ENCODE assay signal across 26 cellular contexts in the genomic region with DNA sequence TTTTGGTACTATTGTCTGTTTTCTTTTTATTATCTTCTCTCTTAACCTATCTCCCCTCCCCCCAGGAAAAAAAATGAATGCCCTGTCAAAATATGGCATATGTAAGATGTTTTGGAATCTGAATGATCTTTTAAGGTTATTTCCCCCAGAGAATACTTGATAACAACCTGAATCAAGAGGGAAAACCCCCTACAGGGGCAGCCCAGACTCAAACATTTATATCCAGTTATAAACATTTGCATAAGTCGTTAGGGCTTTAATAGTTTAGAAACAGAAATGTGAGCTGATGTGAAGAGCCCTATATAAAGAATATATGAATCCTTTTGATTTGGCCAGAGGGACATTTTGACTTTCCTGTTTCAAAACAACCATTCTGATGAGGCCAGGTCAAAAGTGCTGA.
DNase-seq lines count a peak whose midpoint lies in the region; ATAC-seq and TF ChIP-seq lines count a peak whose summit lies in the region.
"Had no signal": no experiment of that assay in that cellular context is flagged by ENCODE, and none has a peak within 500 bp of the region (broad histone marks: within the 10 kb centered on the region; RNA-seq: fewer than 3 reads in every experiment).

No MANE protein-coding gene starts in this region.

- no peaks in the 10 kb centered on the region for H3K36me3 ChIP-seq in right atrium auricular region
- no peaks in the 10 kb centered on the region for H3K36me3 ChIP-seq in breast epithelium
- H3K36me3 ChIP-seq in HAP-1 (replicated peaks) = no peaks in the 10 kb centered on the region
- H3K36me3 ChIP-seq: ovary had no signal

- H3K4me3 Mint-ChIP-seq in activated naive CD4-positive, alpha-beta T cell treated with anti-CD3 and anti-CD28 coated beads, Interleukin-2, amount 50 U/mL, for 24 hours = peak overlapping the region; percentile 20
- H3K4me3 Mint-ChIP-seq in activated naive CD4-positive, alpha-beta T cell treated with anti-CD3 and anti-CD28 coated beads, Interleukin-2, amount 10 ng/mL, durations not matched to agents 7 days and 5 days = no peak overlapping the region
- H3K4me3 Mint-ChIP-seq in central memory CD8-positive, alpha-beta T cell = no peak overlapping the region
- H3K4me3 Mint-ChIP-seq: nephron had no signal

- no peaks in the 10 kb centered on the region for H3K9me3 Mint-ChIP-seq in activated naive CD4-positive, alpha-beta T cell treated with anti-CD3 and anti-CD28 coated beads, Interleukin-2, amount 50 U/mL, for 24 hours
- H3K9me3 Mint-ChIP-seq in activated naive CD4-positive, alpha-beta T cell treated with anti-CD3 and anti-CD28 coated beads, Interleukin-2, amount 10 ng/mL, durations not matched to agents 7 days and 5 days = no peaks in the 10 kb centered on the region
- H3K9me3 Mint-ChIP-seq in central memory CD8-positive, alpha-beta T cell = no peaks in the 10 kb centered on the region
- H3K9me3 Mint-ChIP-seq: nephron had no signal

- H3K4me1 ChIP-seq in right atrium auricular region = no peaks in the 10 kb centered on the region
- H3K4me1 ChIP-seq in breast epithelium = no peaks in the 10 kb centered on the region
- no peaks in the 10 kb centered on the region for H3K4me1 ChIP-seq in HAP-1
- H3K4me1 ChIP-seq: foreskin keratinocyte had no signal

- no peaks in the 10 kb centered on the region for H3K27me3 ChIP-seq in right atrium auricular region
- no peaks in the 10 kb centered on the region for H3K27me3 ChIP-seq in breast epithelium
- no peaks in the 10 kb centered on the region for H3K27me3 ChIP-seq in HAP-1 (ENCODE audit: low read depth)
- H3K27me3 ChIP-seq: BLaER1 treated with 17β-estradiol and CSF1 and Interleukin-3, amounts not matched to agents 10 nM and 100 nM; foreskin keratinocyte; ovary had no signal

- H3K9me3 ChIP-seq in right atrium auricular region (no peaks in the 10 kb centered on the region), breast epithelium (no peaks in the 10 kb centered on the region), HAP-1 (no peaks in the 10 kb centered on the region)
- H3K9me3 ChIP-seq: ovary had no signal

- peak overlapping the region; percentile 85 for H3K27ac Mint-ChIP-seq in activated naive CD4-positive, alpha-beta T cell treated with anti-CD3 and anti-CD28 coated beads, Interleukin-2, amount 50 U/mL, for 24 hours
- no peak overlapping the region for H3K27ac Mint-ChIP-seq in activated naive CD4-positive, alpha-beta T cell treated with anti-CD3 and anti-CD28 coated beads, Interleukin-2, amount 10 ng/mL, durations not matched to agents 7 days and 5 days
- peak overlapping the region; percentile 53 for H3K27ac Mint-ChIP-seq in central memory CD8-positive, alpha-beta T cell (ENCODE audit: low read depth)
- H3K27ac Mint-ChIP-seq: nephron had no signal

- H3K4me3 ChIP-seq in right atrium auricular region = no peak overlapping the region
- H3K4me3 ChIP-seq in breast epithelium = no peak overlapping the region
- no peak overlapping the region for H3K4me3 ChIP-seq in HAP-1
- H3K4me3 ChIP-seq: BLaER1 treated with 17β-estradiol and CSF1 and Interleukin-3, amounts not matched to agents 10 nM and 100 nM; ovary; PC-9 had no signal

- intact Hi-C loops in breast epithelium (cut with DNase I; ENCODE audit: low total_unique reads) = no loop called here

- no peak for ATAC-seq in central memory CD8-positive, alpha-beta T cell (replicated peaks; ENCODE audit: extremely low read depth, poor library complexity, severe bottlenecking)
- peak; percentile 67 for ATAC-seq in stimulated activated naive CD8-positive, alpha-beta T cell treated with anti-CD3 and anti-CD28 coated beads, Interleukin-15, Interleukin-2, amounts not matched to agents 100 U/mL and 50 U/mL, for 24 hours
- ATAC-seq: esophagus mucosa, foreskin keratinocyte, left colon had no signal

- H3K27me3 Mint-ChIP-seq in activated naive CD4-positive, alpha-beta T cell treated with anti-CD3 and anti-CD28 coated beads, Interleukin-2, amount 50 U/mL, for 24 hours = no peaks in the 10 kb centered on the region
- H3K27me3 Mint-ChIP-seq in activated naive CD4-positive, alpha-beta T cell treated with anti-CD3 and anti-CD28 coated beads, Interleukin-2, amount 10 ng/mL, durations not matched to agents 7 days and 5 days = no peaks in the 10 kb centered on the region
- no peaks in the 10 kb centered on the region for H3K27me3 Mint-ChIP-seq in central memory CD8-positive, alpha-beta T cell

- no peak for DNase-seq in activated naive CD4-positive, alpha-beta T cell treated with anti-CD3 and anti-CD28 coated beads, Interleukin-2, amount 10 ng/mL, durations not matched to agents 7 days and 5 days
- peak; percentile 4 for DNase-seq in NAMALWA (ENCODE audit: low spot score)
- DNase-seq in central memory CD8-positive, alpha-beta T cell (ENCODE audit: low spot score in 2 of 2) = no peak
- DNase-seq in stimulated activated naive CD8-positive, alpha-beta T cell treated with anti-CD3 and anti-CD28 coated beads, Interleukin-15, Interleukin-2, amounts not matched to agents 100 U/mL and 50 U/mL, for 24 hours = no peak
- no peak for DNase-seq in right atrium auricular region (ENCODE audit: low spot score)
- DNase-seq in breast epithelium (ENCODE audit: low spot score in 2 of 2) = no peak
- no peak for DNase-seq in HAP-1 (ENCODE audit: low spot score in 2 of 2)
- DNase-seq: ACHN; activated CD8-positive, alpha-beta memory T cell treated with anti-CD3 and anti-CD28 coated beads for 24 hours; amniotic stem cell; foreskin keratinocyte; left colon; mesendoderm; NCI-H1417; NCI-H2081 treated with DMSO at 0.1 percent for 48 hours; NCI-H446; ovary; retina; Right ventricle myocardium superior; stimulated activated naive CD4-positive, alpha-beta T cell; SW 1271 had no signal

- no peak for TF ChIP-seq CTCF in right atrium auricular region (IDR thresholded peaks at IDR 0.05)
- TF ChIP-seq CTCF in breast epithelium (IDR thresholded peaks at IDR 0.05) = no peak

- peaks cover 44% of the 10 kb centered on the region for H3K4me1 Mint-ChIP-seq in activated naive CD4-positive, alpha-beta T cell treated with anti-CD3 and anti-CD28 coated beads, Interleukin-2, amount 50 U/mL, for 24 hours
- H3K4me1 Mint-ChIP-seq in activated naive CD4-positive, alpha-beta T cell treated with anti-CD3 and anti-CD28 coated beads, Interleukin-2, amount 10 ng/mL, durations not matched to agents 7 days and 5 days = peaks cover 4% of the 10 kb centered on the region
- peaks cover 34% of the 10 kb centered on the region for H3K4me1 Mint-ChIP-seq in central memory CD8-positive, alpha-beta T cell
- H3K4me1 Mint-ChIP-seq: nephron had no signal

- in situ Hi-C loops in HAP-1 (cut with MboI; ENCODE audit: low sequenced_read_pairs) = no loop called here

- CTCF ChIA-PET in activated naive CD4-positive, alpha-beta T cell treated with anti-CD3 and anti-CD28 coated beads, Interleukin-2, amount 10 ng/mL, durations not matched to agents 7 days and 5 days (lab: Charles Lee) = no interaction called here

- TF ChIP-seq POLR2A in breast epithelium (IDR thresholded peaks at IDR 0.05) = no peak

- H3K27ac ChIP-seq in right atrium auricular region (no peak overlapping the region), breast epithelium (no peak overlapping the region)
- H3K27ac ChIP-seq: foreskin keratinocyte, ovary, PC-9 had no signal

- H3K36me3 Mint-ChIP-seq in activated naive CD4-positive, alpha-beta T cell treated with anti-CD3 and anti-CD28 coated beads, Interleukin-2, amount 50 U/mL, for 24 hours = no peaks in the 10 kb centered on the region
- H3K36me3 Mint-ChIP-seq in activated naive CD4-positive, alpha-beta T cell treated with anti-CD3 and anti-CD28 coated beads, Interleukin-2, amount 10 ng/mL, durations not matched to agents 7 days and 5 days = peaks cover 2% of the 10 kb centered on the region
- H3K36me3 Mint-ChIP-seq in central memory CD8-positive, alpha-beta T cell (ENCODE audit: insufficient read depth) = peaks cover 2% of the 10 kb centered on the region
